22 cellular contexts compared by ENCODE assay signal in the genomic region with DNA sequence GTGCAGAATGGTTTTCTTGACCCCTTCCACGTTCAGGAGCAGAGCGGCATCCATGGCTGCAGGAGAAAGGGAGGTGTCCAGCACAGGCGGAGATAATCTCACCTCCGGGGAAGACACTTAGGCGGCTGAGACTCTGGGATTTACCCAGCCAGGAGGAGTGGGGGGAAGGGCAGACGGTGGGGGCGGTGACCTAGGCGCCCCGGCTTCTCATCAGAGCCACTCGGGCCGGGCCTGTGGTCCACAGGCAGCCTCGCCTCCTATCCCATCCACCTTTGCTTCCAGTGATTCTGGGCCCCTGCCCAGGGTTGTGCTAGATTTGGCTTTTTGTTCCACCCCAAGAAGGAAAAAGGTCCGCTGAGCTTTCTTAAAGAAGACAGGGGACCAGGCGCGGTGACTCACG. TPM values are rescaled to one million over a fixed set of nuclear protein-coding genes. Genes with fewer than 3 reads are reported as not detected.
DNase-seq lines count a peak whose midpoint lies in the region; ATAC-seq and TF ChIP-seq lines count a peak whose summit lies in the region.
"Had no signal": no experiment of that assay in that cellular context is flagged by ENCODE, and none has a peak within 500 bp of the region (broad histone marks: within the 10 kb centered on the region; RNA-seq: fewer than 3 reads in every experiment).

A gene with protein sequence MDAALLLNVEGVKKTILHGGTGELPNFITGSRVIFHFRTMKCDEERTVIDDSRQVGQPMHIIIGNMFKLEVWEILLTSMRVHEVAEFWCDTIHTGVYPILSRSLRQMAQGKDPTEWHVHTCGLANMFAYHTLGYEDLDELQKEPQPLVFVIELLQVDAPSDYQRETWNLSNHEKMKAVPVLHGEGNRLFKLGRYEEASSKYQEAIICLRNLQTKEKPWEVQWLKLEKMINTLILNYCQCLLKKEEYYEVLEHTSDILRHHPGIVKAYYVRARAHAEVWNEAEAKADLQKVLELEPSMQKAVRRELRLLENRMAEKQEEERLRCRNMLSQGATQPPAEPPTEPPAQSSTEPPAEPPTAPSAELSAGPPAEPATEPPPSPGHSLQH (minus strand): TSS at position 71 of the 400 bp plus-strand sequence. CDS start 17 bp downstream, at position 54.

- H3K27ac Mint-ChIP-seq in T-helper 17 cell (no peak within 1 kb of the TSS), neural progenitor cell (peak within 1 kb of the TSS; percentile 87)

- H3F3A ChIP-seq in neural progenitor cell (ENCODE audit: low read depth), result peaks cover 21% of the 10 kb centered on the region

- H3K27me3 Mint-ChIP-seq in T-helper 17 cell (peaks cover 34% of the 10 kb centered on the region), neural progenitor cell (ENCODE audit: insufficient read depth, low read depth) (peaks cover 19% of the 10 kb centered on the region)

- no peaks in the 10 kb centered on the region for H4K20me1 ChIP-seq in neural progenitor cell (ENCODE audit: low read depth)

- peak within 1 kb of the TSS; percentile 18 for H3K4me2 ChIP-seq in neural progenitor cell

- DNase-seq in Right ventricle myocardium inferior (ENCODE audit: missing footprints) (peak; percentile 5), left cardiac atrium (no peak), T-helper 17 cell (no peak), neural progenitor cell (ENCODE audit: low spot score) (peak; percentile 45), NCI-H1092 (lab: John Stamatoyannopoulos, UW) (no peak), foreskin keratinocyte (no peak)
- no peak for DNase-seq in stimulated activated naive CD4-positive, alpha-beta T cell treated with Interleukin-2 at 50 U/mL for 16 hours (lab: John Stamatoyannopoulos, UW)
- DNase-seq: BE2C; CD8-positive, alpha-beta memory T cell; DMS79 treated with DMSO at 0.1 percent for 48 hours; GOT3; NCI-H1048; NCI-H1417 treated with DMSO at 0.1 percent for 48 hours; NCI-H1694 treated with DMSO at 0.1 percent for 48 hours; NCI-H2171 treated with DMSO at 0.1 percent for 48 hours; NCI-H345; NCI-H510A treated with DMSO at 0.1 percent for 48 hours; PC-3 had no signal

- peaks cover 4% of the 10 kb centered on the region for H3K36me3 Mint-ChIP-seq in T-helper 17 cell (ENCODE audit: low read depth)
- H3K36me3 Mint-ChIP-seq in neural progenitor cell, result peaks cover 6% of the 10 kb centered on the region

- intact Hi-C loops in Right ventricle myocardium inferior (cut with DNase I), result loop anchor here (5.0 kb wide), 1 partner anchor 848 kb away; no protein-coding TSS in a partner anchor
- intact Hi-C loops in left cardiac atrium (cut with DNase I), result loop anchor here in 1 of 2 donors (5.0 kb wide), 1 partner anchor 848 kb away; no protein-coding TSS in a partner anchor

- H3K4me3 Mint-ChIP-seq in T-helper 17 cell (peak within 1 kb of the TSS; percentile 61), neural progenitor cell (no peak within 1 kb of the TSS)
- H3K4me3 Mint-ChIP-seq: CD8-positive, alpha-beta memory T cell had no signal

- no peak for ATAC-seq in Right ventricle myocardium inferior
- no peak for ATAC-seq in left cardiac atrium
- no peak for ATAC-seq in T-helper 17 cell
- ATAC-seq in foreskin keratinocyte, result no peak
- ATAC-seq: PC-3 had no signal

- H3K4me1 Mint-ChIP-seq in T-helper 17 cell (peaks cover 2% of the 10 kb centered on the region), neural progenitor cell (peaks cover 40% of the 10 kb centered on the region)

- H3K36me3 ChIP-seq in neural progenitor cell, result no peaks in the 10 kb centered on the region
- H3K36me3 ChIP-seq: BE2C had no signal

- peak within 1 kb of the TSS; percentile 79 for H2AFZ ChIP-seq in neural progenitor cell (replicated peaks)

- peaks cover 5% of the 10 kb centered on the region for H3K9me3 ChIP-seq in T-helper 17 cell (ENCODE audit: control insufficient read depth, low read length, poor library complexity, severe bottlenecking)
- H3K9me3 ChIP-seq in neural progenitor cell (ENCODE audit: low read depth), result peaks cover 12% of the 10 kb centered on the region
- H3K9me3 ChIP-seq: BE2C had no signal

- H3K4me1 ChIP-seq in neural progenitor cell (peaks cover 25% of the 10 kb centered on the region), foreskin keratinocyte (no peaks in the 10 kb centered on the region)
- H3K4me1 ChIP-seq: BE2C had no signal

- no peak within 1 kb of the TSS for H3K27ac ChIP-seq in neural progenitor cell
- H3K27ac ChIP-seq in foreskin keratinocyte, result no peak within 1 kb of the TSS
- H3K27ac ChIP-seq: 22Rv1, HL-60 had no signal

- peaks cover 12% of the 10 kb centered on the region for H3K9me3 Mint-ChIP-seq in neural progenitor cell

- H3K9ac ChIP-seq in neural progenitor cell, result no peak within 1 kb of the TSS

- no peak within 1 kb of the TSS for H3K4me3 ChIP-seq in neural progenitor cell

- H3K27me3 ChIP-seq in neural progenitor cell (no peaks in the 10 kb centered on the region), foreskin keratinocyte (peaks cover 11% of the 10 kb centered on the region)
- H3K27me3 ChIP-seq: BE2C had no signal

- TF ChIP-seq CTCF in neural progenitor cell (IDR thresholded peaks at IDR 0.05) (no peak), foreskin keratinocyte (conservative IDR thresholded peaks at IDR 0.05) (no peak)

- H3K79me2 ChIP-seq in neural progenitor cell (ENCODE audit: low read depth), result no peaks in the 10 kb centered on the region

RNA-seq across cellular contexts. Expression of the gene that starts here (rescaled TPM):
- not detected for total RNA-seq in Right ventricle myocardium inferior
- total RNA-seq in left cardiac atrium, result not detected
- total RNA-seq in T-helper 17 cell, result not detected
- 0.37 and 2.3 TPM in 2 replicates for total RNA-seq in neural progenitor cell (ENCODE audit: low replicate concordance)
- not detected in 2 replicates for total RNA-seq in foreskin keratinocyte
- not detected in 2 replicates for polyA plus RNA-seq in foreskin keratinocyte
- total RNA-seq: CD8-positive, alpha-beta memory T cell; PC-3; SK-MEL-5 had no signal
- polyA plus RNA-seq: CD14-positive monocyte; CD8-positive, alpha-beta memory T cell had no signal

Comparison
In these comparisons a context has a peak if more than half of its experiments do, and no peak if none do; other contexts are left out.
1. Peak in DNase-seq in Right ventricle myocardium inferior; RNA of the gene not detected or under 1 TPM.